Comparison of ENCODE assay signal across 8 cellular contexts in genomic region chr16:30446203-30446595, GRCh38. TPM values are rescaled to one million over a fixed set of nuclear protein-coding genes. Genes with fewer than 3 reads are reported as not detected.
A peak's percentile ranks its signal among the peaks of the same experiment; 100 is the strongest.
DNase-seq lines count a peak whose midpoint lies in the region; ATAC-seq and TF ChIP-seq lines count a peak whose summit lies in the region.

No MANE protein-coding gene starts in this region.

- H3K79me2 ChIP-seq in SU-DHL-6 (ENCODE audit: insufficient read depth, low read length) = peaks cover 28% of the 10 kb centered on the region

- peak overlapping the region; percentile 91 for H3K4me2 ChIP-seq in SU-DHL-6 (ENCODE audit: low read depth, low read length, poor library complexity, severe bottlenecking)

- H3K9me3 ChIP-seq in SU-DHL-6 (ENCODE audit: insufficient read depth, low read length) (no peaks in the 10 kb centered on the region), sigmoid colon (no peaks in the 10 kb centered on the region)

- H3F3A ChIP-seq in SU-DHL-6 (ENCODE audit: insufficient read depth) = peaks cover 50% of the 10 kb centered on the region

- TF ChIP-seq POLR2A in sigmoid colon (IDR thresholded peaks at IDR 0.05) = no peak

- peak overlapping the region; percentile 84 for H3K9ac ChIP-seq in SU-DHL-6 (ENCODE audit: low read length)

- TF ChIP-seq CTCF in GM12865 (IDR thresholded peaks at IDR 0.05; ENCODE audit: insufficient read depth, low read depth, low read length, missing control alignments) (no peak), SU-DHL-6 (IDR thresholded peaks at IDR 0.05; ENCODE audit: insufficient read depth, low read length, poor library complexity, severe bottlenecking) (no peak), fibroblast of mammary gland (conservative IDR thresholded peaks at IDR 0.05; ENCODE audit: control insufficient read depth, insufficient read depth, low read depth, low read length) (no peak), sigmoid colon (IDR thresholded peaks at IDR 0.05) (no peak)

- ATAC-seq in GM18520 (IDR thresholded peaks at IDR 0.05; ENCODE audit: unreplicated experiment) = no peak

- H3K27ac ChIP-seq in SU-DHL-6 (ENCODE audit: low read depth, low read length) (peak overlapping the region; percentile 37; the same call in 1 of the 2 replicates), sigmoid colon (peak overlapping the region; percentile 90 to 99 (median 96))

- intact Hi-C loops in sigmoid colon (cut with DNase I) = loop anchor here (5.0 kb wide), 1 partner anchor 81 kb away; the partner anchor contains the start of gene ZNF768

- TF ChIP-seq EP300 in sigmoid colon (IDR thresholded peaks at IDR 0.05) = no peak

- H3K4me3 ChIP-seq in GM12865 (ENCODE audit: low read depth, low read length) (peak overlapping the region; percentile 53), SU-DHL-6 (ENCODE audit: insufficient read depth, low read length, poor library complexity, severe bottlenecking) (peak overlapping the region; percentile 81), fibroblast of mammary gland (ENCODE audit: control insufficient read depth, low read depth, low read length) (peak overlapping the region; percentile 73), sigmoid colon (peak overlapping the region; percentile 69 to 99 (median 80))

- no peaks in the 10 kb centered on the region for H3K9me2 ChIP-seq in SU-DHL-6 (replicated peaks; ENCODE audit: insufficient read depth, low read length)

- DNase-seq in GM12865 (ENCODE audit: low read depth) (no peak), fibroblast of mammary gland (ENCODE audit: low read depth) (no peak), sigmoid colon (no peak), NCI-H2196 (lab: John Stamatoyannopoulos, UW; ENCODE audit: unreplicated experiment) (no peak), putamen (ENCODE audit: low spot score) (no peak)
- no peak for DNase-seq in stimulated activated naive CD4-positive, alpha-beta T cell treated with Interleukin-2 at 50 U/mL for 16 hours (lab: John Stamatoyannopoulos, UW)

- H3K27me3 ChIP-seq in SU-DHL-6 (ENCODE audit: low read length) = no peaks in the 10 kb centered on the region
- no peaks in the 10 kb centered on the region for H3K27me3 ChIP-seq in sigmoid colon

- H3K4me1 ChIP-seq in sigmoid colon = peaks cover 0 to 22% (median 14%) of the 10 kb centered on the region in 4 donors

- H2AFZ ChIP-seq in SU-DHL-6 (ENCODE audit: low read depth, low read length, severe bottlenecking) = no peak overlapping the region

- H3K36me3 ChIP-seq in SU-DHL-6 (ENCODE audit: low read length) (peaks cover 23% of the 10 kb centered on the region), sigmoid colon (peaks cover 0 to 19% (median 0%) of the 10 kb centered on the region in 4 donors)

- WGBS in sigmoid colon, 2 donors = 63 to 77% methylated on average over 10 of the region's 10 CpGs

- H4K20me1 ChIP-seq in SU-DHL-6 (ENCODE audit: low read depth, low read length) = peaks cover 17% of the 10 kb centered on the region; the same call in 1 of the 2 replicates

RNA-seq across cellular contexts. Expression of gene SEPHS2, which starts 0.5 kb away (rescaled TPM):
- 10 to 100 TPM; 25.0 to 32.3 (median 25.3) TPM for total RNA-seq in sigmoid colon
- polyA plus RNA-seq in sigmoid colon = 100 to 1,000 TPM in 2 of 3 donors, 10 to 100 TPM in 1; 80.5 to 213 (median 175) TPM

RNA-seq across cellular contexts. Expression of gene DCTPP1, which starts 16.4 kb away (rescaled TPM):
- total RNA-seq in sigmoid colon = 10 to 100 TPM; 10.5 to 19.9 (median 16.5) TPM
- polyA plus RNA-seq in sigmoid colon = 100 to 1,000 TPM; 140 to 175 (median 156) TPM

RNA-seq across cellular contexts. Expression of gene ITGAL, which starts 26.3 kb away (rescaled TPM):
- total RNA-seq in sigmoid colon = 1 to 10 TPM; 1.1 to 3.8 (median 2.6) TPM
- 10 to 100 TPM in 1 of 3 donors, 1 to 10 TPM in 1, under 1 TPM in 1; 0.60 to 20.7 (median 2.8) TPM for polyA plus RNA-seq in sigmoid colon

RNA-seq across cellular contexts. Expression of gene ZNF771, which starts 38.8 kb away (rescaled TPM):
- total RNA-seq in sigmoid colon = 10 to 100 TPM; 17.4 to 30.7 (median 20.3) TPM
- 1 to 10 TPM; 2.5 to 5.2 (median 3.0) TPM for polyA plus RNA-seq in sigmoid colon

RNA-seq across cellular contexts. Expression of gene ZNF48, which starts 51.0 kb away (rescaled TPM):
- 10 to 100 TPM in 3 of 4 donors, 1 to 10 TPM in 1; 8.1 to 12.8 (median 11.4) TPM for total RNA-seq in sigmoid colon
- polyA plus RNA-seq in sigmoid colon = 1 to 10 TPM; 2.4 to 5.9 (median 2.8) TPM
